In the genomic region with DNA sequence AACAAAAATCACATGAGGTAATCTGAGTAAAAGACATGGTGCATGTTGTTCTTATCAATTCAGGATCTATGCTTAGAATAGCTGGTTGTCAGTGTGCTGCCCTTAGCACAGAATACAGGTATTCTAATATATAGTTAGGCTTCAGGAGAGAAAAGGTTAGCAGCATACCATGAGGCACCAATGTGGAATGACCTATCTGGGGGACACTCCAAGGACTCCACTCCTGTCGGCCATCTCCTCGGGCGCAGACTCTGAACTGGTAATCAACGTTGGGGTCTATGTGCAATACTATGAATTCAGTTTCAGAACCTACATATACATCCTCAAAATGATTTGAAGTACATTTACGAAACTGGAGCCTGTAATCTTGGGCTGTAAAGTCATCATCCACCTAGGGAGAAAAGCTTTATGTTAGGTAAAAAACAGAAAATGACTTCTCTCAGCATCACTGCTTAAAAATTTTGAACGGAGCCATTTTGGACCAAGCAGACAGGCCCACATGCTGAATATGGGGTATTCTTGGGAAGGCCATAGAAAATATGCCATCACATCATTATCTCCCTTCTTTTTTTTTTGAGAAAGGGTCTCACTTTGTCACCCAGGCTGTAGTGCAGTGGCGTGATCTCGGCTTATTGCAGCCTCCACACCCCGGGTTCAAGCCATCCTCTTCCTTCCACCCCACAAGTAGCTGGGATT, we compare ENCODE assay signal across 19 cellular contexts. TPM values are rescaled to one million over a fixed set of nuclear protein-coding genes. Genes with fewer than 3 reads are reported as not detected.
A peak's percentile ranks its signal among the peaks of the same experiment; 100 is the strongest.
DNase-seq lines count a peak whose midpoint lies in the region; ATAC-seq and TF ChIP-seq lines count a peak whose summit lies in the region.
"Had no signal": no experiment of that assay in that cellular context is flagged by ENCODE, and none has a peak within 500 bp of the region (broad histone marks: within the 10 kb centered on the region; RNA-seq: fewer than 3 reads in every experiment).

No MANE protein-coding gene starts in this region.

- intact Hi-C loops in activated naive CD4-positive, alpha-beta T cell treated with anti-CD3 and anti-CD28 coated beads for 36 hours (cut with micrococcal nuclease), result loop anchor here (2.0 kb wide), 1 partner anchor 15 kb away; no protein-coding TSS in a partner anchor
- intact Hi-C loops in HCT116 (cut with micrococcal nuclease), result no loop called here
- intact Hi-C loops in activated T-helper 2 cell treated with anti-CD3 and anti-CD28 coated beads, Interferon-gamma antibody, Interleukin-2, Interleukin-4, amounts not matched to agents 10 μg/mL and 5 μg/mL and 100 μg/mL, durations not matched to agents 14 hours and 24 hours and 36 hours (cut with micrococcal nuclease), result no loop called here
- intact Hi-C loops in ovary (cut with DNase I), result no loop called here

- H3K9me3 ChIP-seq in HCT116 (ENCODE audit: control insufficient read depth in 1 of 2, insufficient read depth in 1 of 2, low read depth in 1 of 2, low read length in 2 of 2) (no peaks in the 10 kb centered on the region), ovary (no peaks in the 10 kb centered on the region)
- H3K9me3 ChIP-seq: breast epithelium, gastrocnemius medialis, MG63, SJSA1, spleen had no signal

- no peak overlapping the region for H2AFZ ChIP-seq in HCT116 (ENCODE audit: low read depth, low read length, poor library complexity, severe bottlenecking)

- no peak for DNase-seq in activated naive CD4-positive, alpha-beta T cell treated with anti-CD3 and anti-CD28 coated beads for 36 hours
- DNase-seq in activated naive CD4-positive, alpha-beta T cell treated with anti-CD3 and anti-CD28 coated beads, Interleukin-2, amount 50 U/mL, for 16 hours, result no peak
- DNase-seq in HCT116 (ENCODE audit: low read depth, low spot score), result no peak
- no peak for DNase-seq in activated T-helper 2 cell treated with anti-CD3 and anti-CD28 coated beads, Interferon-gamma antibody, Interleukin-2, Interleukin-4, amounts not matched to agents 10 μg/mL and 5 μg/mL and 100 μg/mL, durations not matched to agents 14 hours and 24 hours and 36 hours (ENCODE audit: low spot score)
- no peak for DNase-seq in neural crest cell (ENCODE audit: low read depth, low spot score)
- DNase-seq in stimulated activated naive CD4-positive, alpha-beta T cell (lab: John Stamatoyannopoulos, UW), result no peak
- DNase-seq in ovary, result no peak
- DNase-seq: activated CD8-positive, alpha-beta memory T cell treated with anti-CD3 and anti-CD28 coated beads, Interleukin-2, amount 50 U/mL, for 4 hours; gastrocnemius medialis; MG63; NCI-H1694; NCI-H2227 treated with DMSO at 0.1 percent for 48 hours; NCI-H82; spleen had no signal

- TF ChIP-seq RAD21 in HCT116 (IDR thresholded peaks at IDR 0.05; ENCODE audit: low read depth), result no peak

- POLR2A ChIA-PET in HCT116 (lab: Charles Lee), result no interaction called here

- H3K27ac Mint-ChIP-seq in activated naive CD4-positive, alpha-beta T cell treated with anti-CD3 and anti-CD28 coated beads for 36 hours, result peak overlapping the region; percentile 91
- peak overlapping the region; percentile 6 for H3K27ac Mint-ChIP-seq in activated T-helper 2 cell treated with anti-CD3 and anti-CD28 coated beads, Interferon-gamma antibody, Interleukin-2, Interleukin-4, amounts not matched to agents 10 μg/mL and 5 μg/mL and 100 μg/mL, durations not matched to agents 14 hours and 24 hours and 36 hours
- no peak overlapping the region for H3K27ac Mint-ChIP-seq in neural crest cell (ENCODE audit: unreplicated experiment)

- TF ChIP-seq EP300 in ovary (IDR thresholded peaks at IDR 0.05), result no peak

- no peaks in the 10 kb centered on the region for H3K9me2 ChIP-seq in HCT116 (ENCODE audit: insufficient read depth)

- no peaks in the 10 kb centered on the region for H3K27me3 Mint-ChIP-seq in activated naive CD4-positive, alpha-beta T cell treated with anti-CD3 and anti-CD28 coated beads for 36 hours (ENCODE audit: low read depth)
- no peaks in the 10 kb centered on the region for H3K27me3 Mint-ChIP-seq in activated T-helper 2 cell treated with anti-CD3 and anti-CD28 coated beads, Interferon-gamma antibody, Interleukin-2, Interleukin-4, amounts not matched to agents 10 μg/mL and 5 μg/mL and 100 μg/mL, durations not matched to agents 14 hours and 24 hours and 36 hours (ENCODE audit: low read depth)
- H3K27me3 Mint-ChIP-seq in neural crest cell (ENCODE audit: low read depth), result peaks cover 2% of the 10 kb centered on the region

- H3K27me3 ChIP-seq in HCT116 (ENCODE audit: insufficient read depth, low read length) (no peaks in the 10 kb centered on the region), ovary (no peaks in the 10 kb centered on the region)
- H3K27me3 ChIP-seq: breast epithelium, gastrocnemius medialis, MG63, SJSA1, spleen had no signal

- RAD21 ChIA-PET in HCT116 (lab: Charles Lee; ENCODE audit: low non-redundant PET in 1 of 2, low total read pairs in 2 of 2, uncharacterized antibody in 2 of 2, unreplicated experiment in 2 of 2), result no interaction called here

- H3K4me1 Mint-ChIP-seq in activated naive CD4-positive, alpha-beta T cell treated with anti-CD3 and anti-CD28 coated beads for 36 hours (ENCODE audit: low read depth), result peaks cover 28% of the 10 kb centered on the region
- peaks cover 27% of the 10 kb centered on the region for H3K4me1 Mint-ChIP-seq in activated T-helper 2 cell treated with anti-CD3 and anti-CD28 coated beads, Interferon-gamma antibody, Interleukin-2, Interleukin-4, amounts not matched to agents 10 μg/mL and 5 μg/mL and 100 μg/mL, durations not matched to agents 14 hours and 24 hours and 36 hours (ENCODE audit: low read depth)
- H3K4me1 Mint-ChIP-seq in neural crest cell, result no peaks in the 10 kb centered on the region

- 87 to 92% (median 92%) methylated on average over 9 of the region's 9 CpGs for WGBS in ovary, 3 donors

- H3K9me3 Mint-ChIP-seq in activated naive CD4-positive, alpha-beta T cell treated with anti-CD3 and anti-CD28 coated beads for 36 hours, result no peaks in the 10 kb centered on the region
- H3K9me3 Mint-ChIP-seq in activated T-helper 2 cell treated with anti-CD3 and anti-CD28 coated beads, Interferon-gamma antibody, Interleukin-2, Interleukin-4, amounts not matched to agents 10 μg/mL and 5 μg/mL and 100 μg/mL, durations not matched to agents 14 hours and 24 hours and 36 hours, result no peaks in the 10 kb centered on the region
- peaks cover 2% of the 10 kb centered on the region for H3K9me3 Mint-ChIP-seq in neural crest cell

- no TSS peak for BruUV-seq in HCT116 (replicated peaks; lab: Mats Ljungman, UMichigan)

- TF ChIP-seq POLR2A in HCT116 (IDR thresholded peaks at IDR 0.05; ENCODE audit: borderline replicate concordance, extremely low read depth, insufficient read depth, insufficient read length), result no peak
- no peak for TF ChIP-seq POLR2A in ovary (IDR thresholded peaks at IDR 0.05)

- ATAC-seq in HCT116, result no peak
- ATAC-seq in GM19467 (IDR thresholded peaks at IDR 0.05; ENCODE audit: unreplicated experiment), result no peak
- ATAC-seq: activated CD4-positive, CD25-positive, alpha-beta regulatory T cell treated with anti-CD3 and anti-CD28 coated beads, Interleukin-2, amount 50 U/mL, for 24 hours; gastrocnemius medialis had no signal

- H3K36me3 Mint-ChIP-seq in activated naive CD4-positive, alpha-beta T cell treated with anti-CD3 and anti-CD28 coated beads for 36 hours (ENCODE audit: low read depth), result peaks cover 42% of the 10 kb centered on the region
- H3K36me3 Mint-ChIP-seq in activated T-helper 2 cell treated with anti-CD3 and anti-CD28 coated beads, Interferon-gamma antibody, Interleukin-2, Interleukin-4, amounts not matched to agents 10 μg/mL and 5 μg/mL and 100 μg/mL, durations not matched to agents 14 hours and 24 hours and 36 hours (ENCODE audit: low read depth), result peaks cover 79% of the 10 kb centered on the region
- peaks cover 26% of the 10 kb centered on the region for H3K36me3 Mint-ChIP-seq in neural crest cell (ENCODE audit: low read depth)

- no peaks in the 10 kb centered on the region for H3K4me1 ChIP-seq in HCT116 (ENCODE audit: control insufficient read depth in 1 of 2, insufficient read depth in 2 of 2, low read length in 2 of 2)
- no peaks in the 10 kb centered on the region for H3K4me1 ChIP-seq in ovary (ENCODE audit: insufficient read depth)
- H3K4me1 ChIP-seq: breast epithelium, gastrocnemius medialis, SJSA1, spleen had no signal

- H3K4me3 ChIP-seq in HCT116 (replicated peaks in 1 of 2; ENCODE audit: low read depth in 1 of 2, low read length in 2 of 2) (no peak overlapping the region), ovary (no peak overlapping the region)
- H3K4me3 ChIP-seq: breast epithelium, gastrocnemius medialis, MG63, SJSA1, spleen had no signal

- H3K36me3 ChIP-seq in HCT116 (ENCODE audit: control insufficient read depth in 1 of 2, insufficient read depth in 2 of 2, low read length in 2 of 2) (peaks cover 26 to 27% of the 10 kb centered on the region in 2 experiments; a peak in 3 of 4 replicates), ovary (no peaks in the 10 kb centered on the region)
- H3K36me3 ChIP-seq: breast epithelium had no signal

- H3K27ac ChIP-seq in HCT116 (ENCODE audit: low read depth, low read length) (no peak overlapping the region), ovary (no peak overlapping the region)
- H3K27ac ChIP-seq: breast epithelium, C4-2B, gastrocnemius medialis, SJSA1, spleen had no signal

- no peak overlapping the region for H3K9ac ChIP-seq in HCT116 (ENCODE audit: low read length)

- no peaks in the 10 kb centered on the region; the same call in 1 of the 2 replicates for H3K79me2 ChIP-seq in HCT116 (ENCODE audit: insufficient read depth, low read length)

- TF ChIP-seq CTCF in HCT116 (IDR thresholded peaks at IDR 0.05 in 2 of 3, conservative IDR thresholded peaks at IDR 0.05 in 1 of 3; ENCODE audit: borderline replicate concordance in 1 of 3, insufficient read depth in 1 of 3, low read depth in 2 of 3, low read length in 2 of 3), result no peak
- TF ChIP-seq CTCF in neural crest cell (conservative IDR thresholded peaks at IDR 0.05), result no peak
- TF ChIP-seq CTCF in ovary (IDR thresholded peaks at IDR 0.05), result no peak

- no peak overlapping the region for H3K4me3 Mint-ChIP-seq in activated naive CD4-positive, alpha-beta T cell treated with anti-CD3 and anti-CD28 coated beads for 36 hours
- no peak overlapping the region for H3K4me3 Mint-ChIP-seq in activated T-helper 2 cell treated with anti-CD3 and anti-CD28 coated beads, Interferon-gamma antibody, Interleukin-2, Interleukin-4, amounts not matched to agents 10 μg/mL and 5 μg/mL and 100 μg/mL, durations not matched to agents 14 hours and 24 hours and 36 hours (ENCODE audit: low read depth)
- H3K4me3 Mint-ChIP-seq in neural crest cell, result peak overlapping the region; percentile 24

- 0 out of 2 replicates have a peak, but pooled peaks cover 6% of the 10 kb centered on the region for H4K20me1 ChIP-seq in HCT116 (ENCODE audit: insufficient read depth)

- no peak overlapping the region for H3K4me2 ChIP-seq in HCT116 (ENCODE audit: low read length)

- CTCF ChIA-PET in activated naive CD4-positive, alpha-beta T cell treated with anti-CD3 and anti-CD28 coated beads for 36 hours (lab: Charles Lee), result interaction anchor here (1.2 to 2.3 kb wide), 2 partner anchors 31 to 33 kb away, joined by 3 to 11 read pairs; partner anchors contain the start of gene CRLF3
- CTCF ChIA-PET in HCT116 (lab: Charles Lee), result no interaction called here

RNA-seq across cellular contexts. Expression of gene CRLF3, which starts 31.1 kb away (rescaled TPM):
- total RNA-seq in activated naive CD4-positive, alpha-beta T cell treated with anti-CD3 and anti-CD28 coated beads for 36 hours, result 10 to 100 TPM; 47.1 to 47.7 TPM
- total RNA-seq in HCT116 (2021; ENCODE audit: unreplicated experiment) (32.4 TPM), neural crest cell (14.1 and 14.3 TPM in 2 replicates), ovary (1 to 10 TPM; 6.8 to 8.4 (median 7.6) TPM)
- polyA plus RNA-seq in HCT116 (2012), result 14.4 and 18.7 TPM in 2 replicates
- total RNA-seq in activated T-helper 2 cell treated with anti-CD3 and anti-CD28 coated beads, Interferon-gamma antibody, Interleukin-2, Interleukin-4, amounts not matched to agents 10 μg/mL and 5 μg/mL and 100 μg/mL, durations not matched to agents 14 hours and 24 hours and 36 hours, result 42.0 and 46.5 TPM in 2 replicates
- polyA plus RNA-seq in ovary, result 1 to 10 TPM; 4.3 to 6.8 TPM

RNA-seq across cellular contexts. Expression of gene ATAD5, which starts 38.3 kb away (rescaled TPM):
- 10 to 100 TPM; 33.3 to 33.5 TPM for total RNA-seq in activated naive CD4-positive, alpha-beta T cell treated with anti-CD3 and anti-CD28 coated beads for 36 hours
- 9.5 TPM for total RNA-seq in HCT116 (2021; ENCODE audit: unreplicated experiment)
- polyA plus RNA-seq in HCT116 (2012), result 1.0 and 1.4 TPM in 2 replicates
- 24.6 and 26.8 TPM in 2 replicates for total RNA-seq in activated T-helper 2 cell treated with anti-CD3 and anti-CD28 coated beads, Interferon-gamma antibody, Interleukin-2, Interleukin-4, amounts not matched to agents 10 μg/mL and 5 μg/mL and 100 μg/mL, durations not matched to agents 14 hours and 24 hours and 36 hours
- 24.0 and 26.3 TPM in 2 replicates for total RNA-seq in neural crest cell
- 1 to 10 TPM in 6 of 7 donors, under 1 TPM in 1; 0.92 to 2.5 (median 1.5) TPM for total RNA-seq in ovary
- polyA plus RNA-seq in ovary, result under 1 TPM; 0.62 TPM
